Comparison of ENCODE assay signal across 1 cellular context in genomic region chr20:22489614-22490286, GRCh38.
TF ChIP-seq lines count a peak whose summit lies in the region.

No MANE protein-coding gene starts in this region.

TF ChIP-seq in HepG2, 621 proteins besides CTCF, POLR2A, EP300 and RAD21 (continued from another document):
- TF ChIP-seq ZNF512B (CRISPR knock-in tag; IDR thresholded peaks at IDR 0.05; ENCODE audit: borderline replicate concordance) (peak; percentile 40; the same call in 1 of the 2 replicates), ZBTB8A (CRISPR knock-in tag; IDR thresholded peaks at IDR 0.05; ENCODE audit: borderline replicate concordance, low read depth) (no peak), ZNF687 (CRISPR knock-in tag; IDR thresholded peaks at IDR 0.05) (no peak), ZFP36 (IDR thresholded peaks at IDR 0.05; ENCODE audit: borderline replicate concordance, low read depth, low read length, partially characterized antibody) (no peak), MBNL3 (CRISPR knock-in tag; conservative IDR thresholded peaks at IDR 0.05) (no peak), ZBTB33 (CRISPR knock-in tag; IDR thresholded peaks at IDR 0.05) (no peak), PLRG1 (conservative IDR thresholded peaks at IDR 0.05) (no peak), TIGD3 (CRISPR knock-in tag; IDR thresholded peaks at IDR 0.05; ENCODE audit: borderline replicate concordance) (0 out of 2 replicates have a peak, but pooled peaks have one; percentile 56), ZBTB37 (CRISPR knock-in tag; IDR thresholded peaks at IDR 0.05) (no peak), ARID2 (CRISPR knock-in tag; IDR thresholded peaks at IDR 0.05; ENCODE audit: borderline replicate concordance) (peak; percentile 68; the same call in 1 of the 2 replicates), NR2F1 (CRISPR knock-in tag; IDR thresholded peaks at IDR 0.05) (no peak), ZNF510 (CRISPR knock-in tag; IDR thresholded peaks at IDR 0.05; ENCODE audit: low read depth) (no peak; the same call in 1 of the 2 replicates), PCBP2 (optimal IDR thresholded peaks at IDR 0.05; ENCODE audit: low read depth, low read length, poor library complexity, severe bottlenecking) (no peak), GZF1 (CRISPR knock-in tag; IDR thresholded peaks at IDR 0.05) (peak; percentile 66; the same call in 1 of the 2 replicates), ZNF556 (CRISPR knock-in tag; IDR thresholded peaks at IDR 0.05; ENCODE audit: borderline replicate concordance) (no peak), ZXDC (CRISPR knock-in tag; IDR thresholded peaks at IDR 0.05) (no peak), ZNF703 (CRISPR knock-in tag; IDR thresholded peaks at IDR 0.05; ENCODE audit: borderline replicate concordance) (no peak; the same call in 1 of the 2 replicates), ZNF350 (CRISPR knock-in tag; IDR thresholded peaks at IDR 0.05; ENCODE audit: borderline replicate concordance, low read depth) (no peak), ZNF431 (CRISPR knock-in tag; IDR thresholded peaks at IDR 0.05; ENCODE audit: borderline replicate concordance, low read depth) (no peak), ZNF740 (CRISPR knock-in tag; IDR thresholded peaks at IDR 0.05) (no peak), TRAFD1 (CRISPR knock-in tag; IDR thresholded peaks at IDR 0.05; ENCODE audit: borderline replicate concordance) (no peak), ZZZ3 (CRISPR knock-in tag; IDR thresholded peaks at IDR 0.05; ENCODE audit: borderline replicate concordance) (no peak), SRSF1 (optimal IDR thresholded peaks at IDR 0.05; ENCODE audit: low read depth, low read length) (peak; percentile 11), ZNF709 (CRISPR knock-in tag; IDR thresholded peaks at IDR 0.05) (no peak), ZNF430 (CRISPR knock-in tag; IDR thresholded peaks at IDR 0.05) (no peak), ZNF331 (CRISPR knock-in tag; IDR thresholded peaks at IDR 0.05) (no peak), SMAD9 (CRISPR knock-in tag; IDR thresholded peaks at IDR 0.05) (no peak), RXRB (CRISPR knock-in tag; IDR thresholded peaks at IDR 0.05; ENCODE audit: borderline replicate concordance) (no peak; the same call in 1 of the 2 replicates), GLMP (CRISPR knock-in tag; IDR thresholded peaks at IDR 0.05; ENCODE audit: borderline replicate concordance) (no peak), NCOA1 (CRISPR knock-in tag; IDR thresholded peaks at IDR 0.05) (0 out of 2 replicates have a peak, but pooled peaks have one; percentile 56), BATF2 (CRISPR knock-in tag; IDR thresholded peaks at IDR 0.05) (no peak), KDM2A (CRISPR knock-in tag; IDR thresholded peaks at IDR 0.05; ENCODE audit: borderline replicate concordance, low read depth) (no peak), SIX1 (CRISPR knock-in tag; IDR thresholded peaks at IDR 0.05; ENCODE audit: borderline replicate concordance) (no peak), ISX (CRISPR knock-in tag; conservative IDR thresholded peaks at IDR 0.05) (peak; percentile 62; the same call in 1 of the 2 replicates)
